In the genomic region with DNA sequence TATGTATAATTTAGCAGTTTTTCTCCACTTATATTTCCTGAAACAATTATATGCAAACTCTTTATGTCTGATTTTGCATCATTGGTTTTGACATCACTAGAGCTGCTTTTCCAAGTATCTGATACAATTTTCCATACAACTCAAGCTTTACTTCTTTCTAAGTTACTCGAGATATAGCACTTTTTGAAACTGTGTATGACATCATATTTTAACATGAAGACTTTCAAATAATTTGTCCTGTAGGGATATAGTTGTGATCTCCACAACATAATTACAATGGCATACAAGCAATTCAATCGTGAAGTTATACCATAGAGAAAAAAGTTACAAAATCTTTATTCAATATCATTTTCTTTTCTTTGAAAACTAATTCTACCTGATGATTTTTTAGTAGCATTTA, we compare ENCODE assay signal across 8 cellular contexts.
"Had no signal": no experiment of that assay in that cellular context is flagged by ENCODE, and none has a peak within 500 bp of the region (broad histone marks: within the 10 kb centered on the region; RNA-seq: fewer than 3 reads in every experiment).

No MANE protein-coding gene starts in this region.

- H3K9ac ChIP-seq: KMS-11 had no signal

- H3K4me3 Mint-ChIP-seq: IgD-negative memory B cell had no signal

- H3K27ac ChIP-seq: HL-60, KMS-11 had no signal

- H3K27me3 Mint-ChIP-seq: IgD-negative memory B cell had no signal

- H3K36me3 Mint-ChIP-seq: IgD-negative memory B cell had no signal

- FAIRE-seq: HTR-8/SVneo, K562 had no signal

- H3K4me2 ChIP-seq: KMS-11 had no signal

- H3K4me1 Mint-ChIP-seq: IgD-negative memory B cell had no signal

- DNase-seq: IMR-90, KBM-7, KG1 had no signal

- ATAC-seq: K562 had no signal

- H3K4me3 ChIP-seq: K562 had no signal

- H3K27ac Mint-ChIP-seq: IgD-negative memory B cell had no signal
